Comparison of ENCODE assay signal across 1 cellular context in the genomic region with DNA sequence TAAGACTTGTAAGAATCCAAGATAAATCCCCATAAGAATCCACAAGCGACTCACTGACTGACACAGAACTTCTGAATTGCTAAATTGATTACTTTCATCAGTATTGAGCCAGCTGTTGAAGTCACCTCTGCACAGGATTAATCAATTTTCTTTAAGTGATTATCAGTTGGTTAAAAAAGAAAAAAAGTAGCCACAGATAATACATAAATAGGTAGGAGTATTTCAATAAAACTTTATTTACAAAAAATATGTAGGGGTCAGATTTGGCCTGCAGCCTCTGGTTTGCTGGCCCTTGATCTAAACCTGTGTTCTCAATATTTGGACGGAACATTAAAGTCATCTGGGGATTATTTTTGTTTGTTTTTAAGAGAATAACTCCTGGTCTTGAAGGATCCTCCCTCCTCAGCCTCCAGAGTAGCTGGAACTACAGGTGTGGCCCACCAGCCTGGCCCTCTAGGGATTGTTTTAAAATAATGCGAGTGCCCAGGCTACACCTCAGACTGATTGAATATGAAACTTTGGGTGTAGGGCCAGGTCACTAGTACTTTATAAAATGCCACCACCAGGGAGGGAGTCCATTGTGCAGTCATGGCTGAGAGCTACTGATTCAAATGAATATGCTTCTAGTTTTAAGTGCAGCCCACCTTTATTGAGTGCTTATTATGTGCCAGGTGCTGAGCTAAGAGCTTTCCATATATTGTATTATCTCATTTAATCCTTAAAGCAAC.
TF ChIP-seq lines count a peak whose summit lies in the region.

No MANE protein-coding gene starts in this region.

TF ChIP-seq in GM12878, 131 proteins besides CTCF, POLR2A, EP300 and RAD21:
- TF ChIP-seq, protein P1, sequence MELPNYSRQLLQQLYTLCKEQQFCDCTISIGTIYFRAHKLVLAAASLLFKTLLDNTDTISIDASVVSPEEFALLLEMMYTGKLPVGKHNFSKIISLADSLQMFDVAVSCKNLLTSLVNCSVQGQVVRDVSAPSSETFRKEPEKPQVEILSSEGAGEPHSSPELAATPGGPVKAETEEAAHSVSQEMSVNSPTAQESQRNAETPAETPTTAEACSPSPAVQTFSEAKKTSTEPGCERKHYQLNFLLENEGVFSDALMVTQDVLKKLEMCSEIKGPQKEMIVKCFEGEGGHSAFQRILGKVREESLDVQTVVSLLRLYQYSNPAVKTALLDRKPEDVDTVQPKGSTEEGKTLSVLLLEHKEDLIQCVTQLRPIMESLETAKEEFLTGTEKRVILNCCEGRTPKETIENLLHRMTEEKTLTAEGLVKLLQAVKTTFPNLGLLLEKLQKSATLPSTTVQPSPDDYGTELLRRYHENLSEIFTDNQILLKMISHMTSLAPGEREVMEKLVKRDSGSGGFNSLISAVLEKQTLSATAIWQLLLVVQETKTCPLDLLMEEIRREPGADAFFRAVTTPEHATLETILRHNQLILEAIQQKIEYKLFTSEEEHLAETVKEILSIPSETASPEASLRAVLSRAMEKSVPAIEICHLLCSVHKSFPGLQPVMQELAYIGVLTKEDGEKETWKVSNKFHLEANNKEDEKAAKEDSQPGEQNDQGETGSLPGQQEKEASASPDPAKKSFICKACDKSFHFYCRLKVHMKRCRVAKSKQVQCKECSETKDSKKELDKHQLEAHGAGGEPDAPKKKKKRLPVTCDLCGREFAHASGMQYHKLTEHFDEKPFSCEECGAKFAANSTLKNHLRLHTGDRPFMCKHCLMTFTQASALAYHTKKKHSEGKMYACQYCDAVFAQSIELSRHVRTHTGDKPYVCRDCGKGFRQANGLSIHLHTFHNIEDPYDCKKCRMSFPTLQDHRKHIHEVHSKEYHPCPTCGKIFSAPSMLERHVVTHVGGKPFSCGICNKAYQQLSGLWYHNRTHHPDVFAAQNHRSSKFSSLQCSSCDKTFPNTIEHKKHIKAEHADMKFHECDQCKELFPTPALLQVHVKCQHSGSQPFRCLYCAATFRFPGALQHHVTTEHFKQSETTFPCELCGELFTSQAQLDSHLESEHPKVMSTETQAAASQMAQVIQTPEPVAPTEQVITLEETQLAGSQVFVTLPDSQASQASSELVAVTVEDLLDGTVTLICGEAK (IDR thresholded peaks at IDR 0.05; ENCODE audit: borderline replicate concordance) = peak; percentile 68; the same call in 1 of the 2 replicates
- no peak for TF ChIP-seq SMAD5 (IDR thresholded peaks at IDR 0.05; ENCODE audit: low read depth)
